25 cellular contexts compared by ENCODE assay signal in genomic region chr2:122433123-122433754, GRCh38.
A peak's percentile ranks its signal among the peaks of the same experiment; 100 is the strongest.
DNase-seq lines count a peak whose midpoint lies in the region; ATAC-seq, FAIRE-seq and TF ChIP-seq lines count a peak whose summit lies in the region.
"Had no signal": no experiment of that assay in that cellular context is flagged by ENCODE, and none has a peak within 500 bp of the region (broad histone marks: within the 10 kb centered on the region; RNA-seq: fewer than 3 reads in every experiment).

No MANE protein-coding gene starts in this region.

- H3K4me1 ChIP-seq in OCI-LY3 (ENCODE audit: low read length) (peaks cover 15% of the 10 kb centered on the region), hepatocyte (ENCODE audit: insufficient read depth) (no peaks in the 10 kb centered on the region), mucosa of descending colon (ENCODE audit: low read depth) (no peaks in the 10 kb centered on the region)
- H3K4me1 ChIP-seq: tibial nerve had no signal

- TF ChIP-seq CTCF in OCI-LY3 (IDR thresholded peaks at IDR 0.05; ENCODE audit: low read depth, low read length), result no peak
- TF ChIP-seq CTCF in hepatocyte (IDR thresholded peaks at IDR 0.05; ENCODE audit: poor library complexity), result no peak
- TF ChIP-seq CTCF in mucosa of descending colon (IDR thresholded peaks at IDR 0.05), result no peak

- H3K9me3 ChIP-seq in OCI-LY3 (ENCODE audit: insufficient read depth, low read length) (no peaks in the 10 kb centered on the region), hepatocyte (ENCODE audit: low read depth) (no peaks in the 10 kb centered on the region), mucosa of descending colon (no peaks in the 10 kb centered on the region)
- H3K9me3 ChIP-seq: tibial nerve had no signal

- peak; percentile 48 for DNase-seq in COLO668 (lab: John Stamatoyannopoulos, UW; ENCODE audit: unreplicated experiment)
- DNase-seq in hepatocyte (ENCODE audit: low spot score), result peak; percentile 69
- DNase-seq in mucosa of descending colon, result peak in 1 of 3 donors; percentile 6
- no peak for DNase-seq in GM19239 (ENCODE audit: insufficient read length, low spot score)
- no peak for DNase-seq in NCI-H524 (lab: John Stamatoyannopoulos, UW)
- no peak for DNase-seq in Kasumi-1 (lab: John Stamatoyannopoulos, UW)
- DNase-seq: activated CD4-positive, alpha-beta T cell treated with anti-CD3 and anti-CD28 coated beads for 36 hours; activated CD8-positive, alpha-beta memory T cell treated with anti-CD3 and anti-CD28 coated beads for 24 hours; activated gamma-delta T cell treated with Interleukin-2 at 50 U/mL for 16 hours; activated naive CD8-positive, alpha-beta T cell treated with anti-CD3 and anti-CD28 coated beads, Interleukin-2, amount 50 U/mL, for 24 hours; activated T-cell treated with anti-CD3 and anti-CD28 coated beads, Interleukin-2, amount 50 U/mL, for 1 hour; H9; head of caudate nucleus; left ventricle myocardium superior; NCI-H1105; NCI-H2081; T-cell had no signal

- H3K79me2 ChIP-seq in OCI-LY3 (ENCODE audit: low read length) (no peaks in the 10 kb centered on the region), hepatocyte (no peaks in the 10 kb centered on the region)

- H3K36me3 ChIP-seq in OCI-LY3 (replicated peaks; ENCODE audit: low read depth, low read length), result no peaks in the 10 kb centered on the region
- no peaks in the 10 kb centered on the region for H3K36me3 ChIP-seq in hepatocyte (replicated peaks; ENCODE audit: insufficient read depth, low read depth)
- H3K36me3 ChIP-seq in mucosa of descending colon (ENCODE audit: low read depth), result no peaks in the 10 kb centered on the region
- H3K36me3 ChIP-seq: tibial nerve had no signal

- no peak overlapping the region for H3K9ac ChIP-seq in OCI-LY3 (ENCODE audit: low read length)

- peak; percentile 90 for ATAC-seq in mucosa of descending colon
- ATAC-seq in HG02870 (IDR thresholded peaks at IDR 0.05; ENCODE audit: unreplicated experiment), result no peak
- ATAC-seq: activated CD4-positive, alpha-beta T cell treated with anti-CD3 and anti-CD28 coated beads for 36 hours; activated naive CD8-positive, alpha-beta T cell treated with anti-CD3 and anti-CD28 coated beads, Interleukin-2, amount 50 U/mL, for 24 hours; left ventricle myocardium superior; Panc1; T-cell had no signal

- H2AFZ ChIP-seq in OCI-LY3 (ENCODE audit: low read depth, low read length) (peak overlapping the region; percentile 61; the same call in 1 of the 2 replicates), hepatocyte (no peak overlapping the region)

- H3K4me3 ChIP-seq in OCI-LY3 (ENCODE audit: low read length), result peak overlapping the region; percentile 34
- H3K4me3 ChIP-seq in hepatocyte, result no peak overlapping the region
- no peak overlapping the region for H3K4me3 ChIP-seq in mucosa of descending colon
- H3K4me3 ChIP-seq: tibial nerve had no signal

- H4K20me1 ChIP-seq in OCI-LY3 (ENCODE audit: insufficient read depth, low read length) (no peaks in the 10 kb centered on the region), hepatocyte (ENCODE audit: insufficient read depth, poor library complexity, severe bottlenecking) (no peaks in the 10 kb centered on the region)

- intact Hi-C loops in mucosa of descending colon (cut with DNase I, micrococcal nuclease), result no loop called here

- no peak for FAIRE-seq in GM19239 (lab: Jason Lieb, UNC)
- FAIRE-seq: A204.1, GM12891, TTC549 had no signal

- H3K27ac ChIP-seq in OCI-LY3 (ENCODE audit: low read length) (no peak overlapping the region), hepatocyte (peak overlapping the region; percentile 75)
- H3K27ac ChIP-seq: HL-60, tibial nerve had no signal

- H3K27me3 ChIP-seq in OCI-LY3 (ENCODE audit: low read depth, low read length), result no peaks in the 10 kb centered on the region
- no peaks in the 10 kb centered on the region for H3K27me3 ChIP-seq in hepatocyte
- H3K27me3 ChIP-seq: tibial nerve had no signal

- H3K4me2 ChIP-seq in OCI-LY3 (ENCODE audit: low read length) (peak overlapping the region; percentile 71), hepatocyte (peak overlapping the region; percentile 58)

- H3K9me2 ChIP-seq in hepatocyte (replicated peaks; ENCODE audit: insufficient read depth), result no peaks in the 10 kb centered on the region

- 54% methylated on average over 8 of the region's 8 CpGs for WGBS in hepatocyte (ENCODE audit: low lambda C conversion rate, missing lambda C conversion rate)

Comparison
In these comparisons a context has a peak if more than half of its experiments do, and no peak if none do; other contexts are left out.
1. DNase-seq: peak in COLO668 (single experiment) and hepatocyte (single experiment); none in GM19239 (single experiment), NCI-H524 (0 of 2) and Kasumi-1 (0 of 2).